ENCODE assay signal across 10 cellular contexts in the genomic region with DNA sequence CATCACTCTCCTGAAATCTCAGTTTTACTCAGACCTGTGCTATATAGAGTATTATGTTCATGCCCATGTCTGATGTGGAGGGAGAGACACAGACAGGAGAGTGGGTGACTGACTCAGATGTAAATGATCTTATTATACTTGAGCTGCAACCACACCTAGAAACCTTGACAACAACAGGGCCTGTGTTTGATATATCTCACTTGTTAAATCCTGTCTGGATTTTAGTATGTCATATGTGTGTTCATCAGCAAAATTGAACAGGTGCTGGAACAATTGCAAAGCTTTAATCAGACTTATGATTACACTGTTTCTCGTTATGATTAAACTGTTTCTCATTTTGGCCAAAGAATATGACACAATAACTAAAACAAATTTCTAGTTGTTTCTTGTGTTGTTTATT. TPM values are rescaled to one million over a fixed set of nuclear protein-coding genes. Genes with fewer than 3 reads are reported as not detected.
DNase-seq lines count a peak whose midpoint lies in the region; ATAC-seq, FAIRE-seq and TF ChIP-seq lines count a peak whose summit lies in the region.
"Had no signal": no experiment of that assay in that cellular context is flagged by ENCODE, and none has a peak within 500 bp of the region (broad histone marks: within the 10 kb centered on the region; RNA-seq: fewer than 3 reads in every experiment).

No MANE protein-coding gene starts in this region.

- H3K27me3 ChIP-seq in CD4-positive, alpha-beta T cell (ENCODE audit: control insufficient read depth, insufficient read depth, low read length): no peaks in the 10 kb centered on the region
- H3K27me3 ChIP-seq in HCT116 (ENCODE audit: insufficient read depth, low read length) (no peaks in the 10 kb centered on the region), keratinocyte (ENCODE audit: control insufficient read depth, extremely low read depth, insufficient read depth, low read length) (no peaks in the 10 kb centered on the region)

- no peaks in the 10 kb centered on the region for H3K9me1 ChIP-seq in keratinocyte (ENCODE audit: control insufficient read depth, extremely low read depth, insufficient read depth, low read length)

- no peak for TF ChIP-seq CTCF in CD4-positive, alpha-beta T cell (IDR thresholded peaks at IDR 0.05)
- TF ChIP-seq CTCF in HCT116 (IDR thresholded peaks at IDR 0.05 in 2 of 3, conservative IDR thresholded peaks at IDR 0.05 in 1 of 3; ENCODE audit: borderline replicate concordance in 1 of 3, insufficient read depth in 1 of 3, low read depth in 2 of 3, low read length in 2 of 3) (no peak), activated B cell treated with CpG ODN at 0.5 μM for 24 hours (IDR thresholded peaks at IDR 0.05) (no peak), keratinocyte (optimal IDR thresholded peaks at IDR 0.05 in 1 of 3, IDR thresholded peaks at IDR 0.05 in 1 of 3, conservative IDR thresholded peaks at IDR 0.05 in 1 of 3; ENCODE audit: extremely low read depth in 1 of 3, insufficient read depth in 2 of 3, low read length in 3 of 3) (no peak)

- BruUV-seq in HCT116 (replicated peaks; lab: Mats Ljungman, UMichigan): no TSS peak

- FAIRE-seq in keratinocyte (lab: Jason Lieb, UNC) (peak; percentile 86), GM12892 (lab: Jason Lieb, UNC) (no peak)
- FAIRE-seq: GM18507 had no signal

- 0 out of 2 replicates have a peak, but pooled peaks have one; percentile 7 for TF ChIP-seq RAD21 in HCT116 (IDR thresholded peaks at IDR 0.05; ENCODE audit: low read depth)

- no peaks in the 10 kb centered on the region for H3K9me3 ChIP-seq in CD4-positive, alpha-beta T cell (ENCODE audit: control insufficient read depth, low read length)
- H3K9me3 ChIP-seq in HCT116 (ENCODE audit: control insufficient read depth in 1 of 2, insufficient read depth in 1 of 2, low read depth in 1 of 2, low read length in 2 of 2) (no peaks in the 10 kb centered on the region), keratinocyte (ENCODE audit: control insufficient read depth, low read depth, low read length) (no peaks in the 10 kb centered on the region)

- peaks cover 58 to 90% of the 10 kb centered on the region in 2 experiments for H3K4me1 ChIP-seq in HCT116 (ENCODE audit: control insufficient read depth in 1 of 2, insufficient read depth in 2 of 2, low read length in 2 of 2)
- peaks cover 43% of the 10 kb centered on the region for H3K4me1 ChIP-seq in keratinocyte (ENCODE audit: control insufficient read depth, extremely low read depth, insufficient read depth, low read length)

- no peaks in the 10 kb centered on the region for H4K20me1 ChIP-seq in HCT116 (ENCODE audit: insufficient read depth)
- H4K20me1 ChIP-seq in keratinocyte (ENCODE audit: control insufficient read depth, extremely low read depth, insufficient read depth, low read length): no peaks in the 10 kb centered on the region

- H3K27ac Mint-ChIP-seq in CD4-positive, alpha-beta T cell: peak overlapping the region; percentile 74
- H3K27ac Mint-ChIP-seq in activated B cell treated with CpG ODN at 0.5 μM for 24 hours: no peak overlapping the region

- H3K36me3 Mint-ChIP-seq in CD4-positive, alpha-beta T cell (ENCODE audit: low read depth): peaks cover 27% of the 10 kb centered on the region
- peaks cover 9% of the 10 kb centered on the region for H3K36me3 Mint-ChIP-seq in activated B cell treated with CpG ODN at 0.5 μM for 24 hours (ENCODE audit: low read depth)

- H3K9ac ChIP-seq in HCT116 (ENCODE audit: low read length) (peak overlapping the region; percentile 23), keratinocyte (ENCODE audit: control insufficient read depth, extremely low read depth, insufficient read depth, low read length) (peak overlapping the region; percentile 76)

- H3K27me3 Mint-ChIP-seq in CD4-positive, alpha-beta T cell: no peaks in the 10 kb centered on the region
- H3K27me3 Mint-ChIP-seq in activated B cell treated with CpG ODN at 0.5 μM for 24 hours: no peaks in the 10 kb centered on the region

- H3K4me1 Mint-ChIP-seq in CD4-positive, alpha-beta T cell (ENCODE audit: low read depth): peaks cover 34% of the 10 kb centered on the region
- H3K4me1 Mint-ChIP-seq in activated B cell treated with CpG ODN at 0.5 μM for 24 hours: peaks cover 48% of the 10 kb centered on the region

- H3K4me3 Mint-ChIP-seq in CD4-positive, alpha-beta T cell: peak overlapping the region; percentile 6
- no peak overlapping the region for H3K4me3 Mint-ChIP-seq in activated B cell treated with CpG ODN at 0.5 μM for 24 hours

- peak; percentile 91 for ATAC-seq in CD4-positive, alpha-beta T cell (ENCODE audit: poor library complexity)
- peak; percentile 68 for ATAC-seq in HCT116
- ATAC-seq in activated B cell treated with CpG ODN at 0.5 μM for 24 hours (ENCODE audit: low read depth): peak; percentile 50
- no peak for ATAC-seq in HG02840 (IDR thresholded peaks at IDR 0.05; ENCODE audit: low FRiP score, unreplicated experiment)
- ATAC-seq: sciatic nerve had no signal

- H3K79me2 ChIP-seq in HCT116 (ENCODE audit: insufficient read depth, low read length) (peaks cover 80% of the 10 kb centered on the region), keratinocyte (ENCODE audit: control insufficient read depth, insufficient read depth, low read length) (peaks cover 69% of the 10 kb centered on the region)

- no peak overlapping the region for H3K27ac ChIP-seq in CD4-positive, alpha-beta T cell (ENCODE audit: low read depth, low read length)
- H3K27ac ChIP-seq in HCT116 (ENCODE audit: low read depth, low read length): no peak overlapping the region; the same call in 1 of the 2 replicates
- H3K27ac ChIP-seq in keratinocyte (ENCODE audit: control insufficient read depth, insufficient read depth, low read length): peak overlapping the region; percentile 93

- dilution Hi-C loops in keratinocyte (cut with MboI; ENCODE audit: extremely low pct_ligation_motif_present, low sequenced_read_pairs): no loop called here

- H3K9me2 ChIP-seq in HCT116 (ENCODE audit: insufficient read depth): no peaks in the 10 kb centered on the region

- peak in 1 of 10 experiments; percentile 9 for DNase-seq in CD4-positive, alpha-beta T cell
- DNase-seq in HCT116 (ENCODE audit: low read depth, low spot score) (peak; percentile 77), activated B cell treated with CpG ODN at 0.5 μM for 24 hours (no peak), keratinocyte (ENCODE audit: low read depth, low spot score) (peak; percentile 91), GM12892 (ENCODE audit: insufficient read length) (no peak), C1 segment of cervical spinal cord (lab: John Stamatoyannopoulos, UW) (no peak), NOMO-1 treated with dmso at 0.1 percent for 144 hours (lab: John Stamatoyannopoulos, UW; ENCODE audit: unreplicated experiment) (no peak)

- RAD21 ChIA-PET in HCT116 (lab: Charles Lee; ENCODE audit: low non-redundant PET in 1 of 2, low total read pairs in 2 of 2, uncharacterized antibody in 2 of 2, unreplicated experiment in 2 of 2): no interaction called here

- CTCF ChIA-PET in CD4-positive, alpha-beta T cell (lab: Charles Lee): interaction anchor here (1.2 to 1.5 kb wide), 3 partner anchors 10 to 38 kb away, joined by 3 to 5 read pairs (median 5); a partner anchor contains a TSS
- CTCF ChIA-PET in HCT116 (lab: Charles Lee): no interaction called here
- CTCF ChIA-PET in activated B cell treated with CpG ODN at 0.5 μM for 24 hours (lab: Charles Lee): no interaction called here

- H2AFZ ChIP-seq in HCT116 (ENCODE audit: low read depth, low read length, poor library complexity, severe bottlenecking): no peak overlapping the region
- no peak overlapping the region for H2AFZ ChIP-seq in keratinocyte (ENCODE audit: control insufficient read depth, low read length)

- H3K4me3 ChIP-seq in HCT116 (replicated peaks in 1 of 2; ENCODE audit: low read depth in 1 of 2, low read length in 2 of 2) (no peak overlapping the region), keratinocyte (ENCODE audit: control insufficient read depth in 2 of 3, extremely low read depth in 1 of 3, insufficient read depth in 2 of 3, low read depth in 1 of 3, low read length in 3 of 3) (peak overlapping the region in 1 of 3 experiments; percentile 9)

- H3K9me3 Mint-ChIP-seq in CD4-positive, alpha-beta T cell: no peaks in the 10 kb centered on the region
- no peaks in the 10 kb centered on the region for H3K9me3 Mint-ChIP-seq in activated B cell treated with CpG ODN at 0.5 μM for 24 hours

- TF ChIP-seq POLR2A in HCT116 (IDR thresholded peaks at IDR 0.05; ENCODE audit: borderline replicate concordance, extremely low read depth, insufficient read depth, insufficient read length): no peak
- no peak for TF ChIP-seq POLR2A in GM12892 (IDR thresholded peaks at IDR 0.05; ENCODE audit: low read depth, low read length)

- intact Hi-C loops in CD4-positive, alpha-beta T cell (cut with DNase I, micrococcal nuclease): no loop called here
- intact Hi-C loops in HCT116 (cut with micrococcal nuclease) (no loop called here), activated B cell treated with CpG ODN at 0.5 μM for 24 hours (cut with micrococcal nuclease) (loop anchor here (5.0 kb wide), 1 partner anchor 35 kb away; no protein-coding TSS in a partner anchor)

- POLR2A ChIA-PET in CD4-positive, alpha-beta T cell (lab: Charles Lee): no interaction called here
- POLR2A ChIA-PET in HCT116 (lab: Charles Lee) (interaction anchor here (1.4 kb wide), 1 partner anchor 9 kb away, joined by 4 read pairs; no protein-coding TSS in a partner anchor), activated B cell treated with CpG ODN at 0.5 μM for 24 hours (lab: Charles Lee) (no interaction called here)

- H3K4me2 ChIP-seq in HCT116 (ENCODE audit: low read length) (peak overlapping the region; percentile 29), keratinocyte (ENCODE audit: control insufficient read depth, extremely low read depth, insufficient read depth, low read depth, low read length) (no peak overlapping the region)

- H3K36me3 ChIP-seq in HCT116 (ENCODE audit: control insufficient read depth in 1 of 2, insufficient read depth in 2 of 2, low read length in 2 of 2): no peaks in the 10 kb centered on the region
- no peaks in the 10 kb centered on the region for H3K36me3 ChIP-seq in keratinocyte (ENCODE audit: control insufficient read depth in 2 of 2, extremely low read depth in 1 of 2, insufficient read depth in 2 of 2, low read length in 2 of 2)

TF ChIP-seq in HCT116, 20 proteins besides CTCF, POLR2A, EP300 and RAD21 (continues in another document):
- TF ChIP-seq CBX3 (IDR thresholded peaks at IDR 0.05; ENCODE audit: low read depth): no peak

RNA-seq across cellular contexts. Expression of a gene that starts 37.7 kb away (rescaled TPM):
- total RNA-seq in CD4-positive, alpha-beta T cell: 10 to 100 TPM; 29.5 to 30.0 TPM
- 32.3 TPM for total RNA-seq in HCT116 (2021; ENCODE audit: unreplicated experiment)
- polyA plus RNA-seq in HCT116 (2012): 15.7 and 16.5 TPM in 2 replicates
- 32.2 and 32.3 TPM in 2 replicates for total RNA-seq in activated B cell treated with CpG ODN at 0.5 μM for 24 hours
- polyA plus RNA-seq in keratinocyte: 29.7 to 30.2 TPM (median 30.2 TPM) in 3 replicates
- polyA plus RNA-seq in keratinocyte (2011; ENCODE audit: low read depth): 9.5 TPM
- polyA plus RNA-seq in keratinocyte (2011; cell fraction: cytosol; rRNA removed): 17.2 and 28.4 TPM in 2 replicates
- polyA plus RNA-seq in keratinocyte (2011; cell fraction: nucleus; rRNA removed): 43.5 and 49.3 TPM in 2 replicates
- polyA plus RNA-seq in keratinocyte (2012; ENCODE audit: low replicate concordance): 18.2 and 20.6 TPM in 2 replicates
- polyA minus RNA-seq in keratinocyte: 79.5 to 84.6 TPM (median 80.3 TPM) in 3 replicates
- polyA minus RNA-seq in keratinocyte (2011; cell fraction: cytosol; rRNA and poly(A)+ RNA removed): 38.6 TPM
- polyA minus RNA-seq in keratinocyte (2011; cell fraction: nucleus; rRNA and poly(A)+ RNA removed): 71.1 and 114 TPM in 2 replicates
- polyA plus RNA-seq in GM12892 (2012; ENCODE audit: missing spikeins): 13.2 TPM

Comparison
In these comparisons a context has a peak if more than half of its experiments do, and no peak if none do; other contexts are left out.
1. DNase-seq: peak in HCT116 (single experiment) and keratinocyte (single experiment); none in activated B cell treated with CpG ODN at 0.5 μM for 24 hours (single experiment), GM12892 (single experiment), C1 segment of cervical spinal cord (0 of 14) and NOMO-1 treated with dmso at 0.1 percent for 144 hours (single experiment).